24 cellular contexts compared by ENCODE assay signal in the genomic region with DNA sequence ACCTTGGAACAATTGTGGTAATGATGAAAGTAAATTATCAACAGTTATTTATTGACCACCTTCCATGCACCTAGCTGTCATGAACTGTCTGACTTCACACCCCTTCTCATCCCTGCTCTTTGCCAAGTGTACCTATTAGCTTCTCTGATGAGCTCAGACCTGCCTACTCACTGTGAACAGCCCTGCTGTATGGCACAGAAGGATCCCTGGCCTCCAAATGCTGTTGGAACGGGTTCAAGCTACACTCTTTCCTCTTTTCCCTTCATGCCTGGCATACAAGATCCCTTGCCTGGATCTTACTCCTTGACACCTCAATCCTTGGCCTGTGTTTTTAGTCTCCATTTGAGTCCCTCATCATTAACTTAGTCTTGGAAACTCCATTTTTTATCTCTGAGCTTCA.
"Had no signal": no experiment of that assay in that cellular context is flagged by ENCODE, and none has a peak within 500 bp of the region (broad histone marks: within the 10 kb centered on the region; RNA-seq: fewer than 3 reads in every experiment).

No MANE protein-coding gene starts in this region.

- H3K27ac ChIP-seq: dorsolateral prefrontal cortex, epithelial cell of prostate, gastrocnemius medialis, left lung, ovary, suprapubic skin, transverse colon, upper lobe of right lung had no signal

- H3K9me3 ChIP-seq: gastrocnemius medialis, left lung, ovary, suprapubic skin, transverse colon, upper lobe of right lung had no signal

- H3K4me3 ChIP-seq: dorsolateral prefrontal cortex, gastrocnemius medialis, left lung, ovary, smooth muscle cell, suprapubic skin, transverse colon, upper lobe of right lung had no signal

- H3K4me2 ChIP-seq: smooth muscle cell had no signal

- H3K4me1 ChIP-seq: gastrocnemius medialis, left lung, suprapubic skin, transverse colon, upper lobe of right lung had no signal

- DNase-seq: effector CD4-positive, alpha-beta T cell; gastrocnemius medialis; head of caudate nucleus; kidney; left cardiac atrium; left lung; naive thymus-derived CD8-positive, alpha-beta T cell; nephron progenitor cell; occipital lobe; ovary; posterior cingulate gyrus; stimulated activated CD4-positive, alpha-beta T cell treated with anti-CD3 and anti-CD28 coated beads, Interleukin-12 subunit alpha, Interleukin-12 subunit beta, amount 100 ng/mL, for 4 hours; stimulated activated CD4-positive, alpha-beta T cell treated with anti-CD3 and anti-CD28 coated beads, Interleukin-1b, Interleukin-23, amount 100 ng/mL, for 48 hours; stimulated activated CD4-positive, alpha-beta T cell treated with anti-CD3 and anti-CD28 coated beads, Interleukin-4, amount 100 ng/mL, for 1 hour; stimulated activated CD8-positive, alpha-beta memory T cell treated with anti-CD3 and anti-CD28 coated beads, Interleukin-4, amount 100 ng/mL, for 48 hours; stimulated activated naive CD4-positive, alpha-beta T cell; stimulated activated naive CD8-positive, alpha-beta T cell treated with anti-CD3 and anti-CD28 coated beads, Interleukin-15, amount 100 ng/mL, for 72 hours; transverse colon; upper lobe of right lung had no signal

- FAIRE-seq: colon, kidney had no signal

- H3K27me3 ChIP-seq: dorsolateral prefrontal cortex, gastrocnemius medialis, left lung, ovary, suprapubic skin, transverse colon, upper lobe of right lung had no signal

- H3K36me3 ChIP-seq: gastrocnemius medialis, left lung, ovary, suprapubic skin, transverse colon, upper lobe of right lung had no signal
